ENCODE assay signal across 7 cellular contexts in the genomic region with DNA sequence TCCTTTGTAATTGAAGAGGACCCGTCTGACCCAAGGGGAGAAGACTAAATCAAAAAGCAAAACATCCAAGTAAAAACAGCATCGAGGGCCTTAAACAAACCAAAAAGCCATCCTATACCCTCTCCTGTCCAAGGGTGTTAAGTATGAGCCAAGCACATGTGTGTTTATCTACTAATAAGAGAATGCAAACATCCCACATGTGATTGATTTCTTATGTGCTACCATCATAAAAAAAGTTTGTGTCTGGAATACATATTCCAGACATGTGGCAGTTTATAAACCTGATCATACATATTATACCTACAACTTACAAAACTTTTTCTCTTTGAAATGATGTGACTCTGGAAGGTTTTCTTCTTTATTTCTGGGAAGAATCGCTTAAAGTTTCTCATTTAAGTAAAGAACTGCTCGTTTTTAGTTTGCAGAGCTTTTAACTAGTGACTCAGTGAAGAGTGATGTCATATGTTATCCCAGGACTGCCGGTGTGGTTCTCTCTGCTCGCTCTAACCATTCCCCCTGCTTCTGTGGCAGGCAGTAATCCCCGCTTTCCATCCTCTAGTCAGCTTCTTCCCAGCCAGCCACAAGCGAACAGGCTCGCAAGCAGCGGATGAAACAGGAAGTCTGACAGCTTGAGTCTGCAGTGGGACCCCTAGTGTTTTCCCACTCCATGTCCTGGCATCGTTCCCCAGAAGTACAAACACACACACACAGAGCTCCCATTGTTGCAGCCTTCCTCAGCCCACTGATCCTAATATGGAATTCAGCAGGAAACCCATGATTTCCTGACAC. TPM values are rescaled to one million over a fixed set of nuclear protein-coding genes. Genes with fewer than 3 reads are reported as not detected.
DNase-seq lines count a peak whose midpoint lies in the region; ATAC-seq and TF ChIP-seq lines count a peak whose summit lies in the region.

No MANE protein-coding gene starts in this region.

- H3K27me3 ChIP-seq in esophagus muscularis mucosa, result no peaks in the 10 kb centered on the region
- H3K27me3 ChIP-seq in vagina, result no peaks in the 10 kb centered on the region

- H3K4me3 ChIP-seq in esophagus muscularis mucosa, result peak overlapping the region; percentile 57 to 69 (median 62)
- no peak overlapping the region for H3K4me3 ChIP-seq in mucosa of descending colon
- peak overlapping the region; percentile 46 to 51 for H3K4me3 ChIP-seq in vagina

- H3K36me3 ChIP-seq in esophagus muscularis mucosa (no peaks in the 10 kb centered on the region), mucosa of descending colon (ENCODE audit: low read depth) (no peaks in the 10 kb centered on the region), vagina (no peaks in the 10 kb centered on the region)

- peaks cover 0 to 30% (median 29%) of the 10 kb centered on the region in 4 donors for H3K4me1 ChIP-seq in esophagus muscularis mucosa
- H3K4me1 ChIP-seq in mucosa of descending colon (ENCODE audit: low read depth), result no peaks in the 10 kb centered on the region
- H3K4me1 ChIP-seq in vagina, result peaks cover 7% of the 10 kb centered on the region

- peak overlapping the region; percentile 85 to 91 (median 88) for H3K27ac ChIP-seq in esophagus muscularis mucosa (replicated peaks in 1 of 4)
- peak overlapping the region; percentile 87 for H3K27ac ChIP-seq in vagina

- POLR2A ChIA-PET in activated CD8-positive, alpha-beta T cell treated with anti-CD3 and anti-CD28 coated beads, Interleukin-2, amount 10 ng/mL, durations not matched to agents 7 days and 5 days (lab: Charles Lee), result no interaction called here

- intact Hi-C loops in esophagus muscularis mucosa (cut with DNase I) (no loop called here), mucosa of descending colon (cut with DNase I, micrococcal nuclease) (no loop called here), vagina (cut with DNase I) (no loop called here)

- DNase-seq in HT1080 (ENCODE audit: low read depth) (peak; percentile 99), esophagus muscularis mucosa (ENCODE audit: extremely low spot score) (peak; percentile 93), mucosa of descending colon (peak; percentile 34 to 58 (median 52)), vagina (ENCODE audit: extremely low spot score in 2 of 2) (peak in 1 of 2 donors; percentile 95)
- no peak for DNase-seq in activated effector memory CD4-positive, alpha-beta T cell treated with Interleukin-2 at 50 U/mL for 16 hours
- DNase-seq in activated CD8-positive, alpha-beta T cell treated with anti-CD3 and anti-CD28 coated beads, Interleukin-2, amount 10 ng/mL, durations not matched to agents 7 days and 5 days, result no peak

- no peaks in the 10 kb centered on the region for H3K36me3 Mint-ChIP-seq in activated CD8-positive, alpha-beta T cell treated with anti-CD3 and anti-CD28 coated beads, Interleukin-2, amount 10 ng/mL, durations not matched to agents 7 days and 5 days (ENCODE audit: low read depth)

- ATAC-seq in mucosa of descending colon, result peak; percentile 73
- ATAC-seq in activated CD8-positive, alpha-beta T cell treated with anti-CD3 and anti-CD28 coated beads, Interleukin-2, amount 10 ng/mL, durations not matched to agents 7 days and 5 days, result no peak

- no peaks in the 10 kb centered on the region for H3K27me3 Mint-ChIP-seq in activated CD8-positive, alpha-beta T cell treated with anti-CD3 and anti-CD28 coated beads, Interleukin-2, amount 10 ng/mL, durations not matched to agents 7 days and 5 days (ENCODE audit: low read depth)

- no peak overlapping the region for H3K4me3 Mint-ChIP-seq in activated CD8-positive, alpha-beta T cell treated with anti-CD3 and anti-CD28 coated beads, Interleukin-2, amount 10 ng/mL, durations not matched to agents 7 days and 5 days

- no peaks in the 10 kb centered on the region for H3K9me3 Mint-ChIP-seq in activated CD8-positive, alpha-beta T cell treated with anti-CD3 and anti-CD28 coated beads, Interleukin-2, amount 10 ng/mL, durations not matched to agents 7 days and 5 days (ENCODE audit: insufficient read depth)

- H3K9me3 ChIP-seq in esophagus muscularis mucosa (no peaks in the 10 kb centered on the region), mucosa of descending colon (no peaks in the 10 kb centered on the region), vagina (no peaks in the 10 kb centered on the region)

- no peak for TF ChIP-seq POLR2A in esophagus muscularis mucosa (IDR thresholded peaks at IDR 0.05; ENCODE audit: low read depth)
- TF ChIP-seq POLR2A in vagina (IDR thresholded peaks at IDR 0.05), result peak in 1 of 2 donors; percentile 41

- H3K4me1 Mint-ChIP-seq in activated CD8-positive, alpha-beta T cell treated with anti-CD3 and anti-CD28 coated beads, Interleukin-2, amount 10 ng/mL, durations not matched to agents 7 days and 5 days (ENCODE audit: low read depth), result no peaks in the 10 kb centered on the region

- no peak overlapping the region for H3K27ac Mint-ChIP-seq in activated CD8-positive, alpha-beta T cell treated with anti-CD3 and anti-CD28 coated beads, Interleukin-2, amount 10 ng/mL, durations not matched to agents 7 days and 5 days

- CTCF ChIA-PET in activated CD8-positive, alpha-beta T cell treated with anti-CD3 and anti-CD28 coated beads, Interleukin-2, amount 10 ng/mL, durations not matched to agents 7 days and 5 days (lab: Charles Lee), result no interaction called here

- no peak for TF ChIP-seq EP300 in esophagus muscularis mucosa (IDR thresholded peaks at IDR 0.05)

- TF ChIP-seq CTCF in esophagus muscularis mucosa (IDR thresholded peaks at IDR 0.05) (peak in 2 of 3 experiments; percentile 14 to 22), mucosa of descending colon (IDR thresholded peaks at IDR 0.05) (no peak), vagina (IDR thresholded peaks at IDR 0.05) (peak in 1 of 3 experiments; percentile 7)

- 6% methylated on average over 11 of the region's 11 CpGs for WGBS in esophagus muscularis mucosa

TF ChIP-seq in PFSK-1, 5 proteins besides CTCF, POLR2A, EP300 and RAD21:
- no peak for TF ChIP-seq SIN3A (IDR thresholded peaks at IDR 0.05; ENCODE audit: borderline replicate concordance, insufficient read depth, low read length)
- peak; percentile 30 for TF ChIP-seq FOXP2 (optimal IDR thresholded peaks at IDR 0.05; ENCODE audit: borderline replicate concordance, extremely low read depth, extremely low read length, insufficient read depth)
- TF ChIP-seq POLR2AphosphoS5 (IDR thresholded peaks at IDR 0.05; ENCODE audit: low read depth, low read length), result no peak
- TF ChIP-seq, protein P1, sequence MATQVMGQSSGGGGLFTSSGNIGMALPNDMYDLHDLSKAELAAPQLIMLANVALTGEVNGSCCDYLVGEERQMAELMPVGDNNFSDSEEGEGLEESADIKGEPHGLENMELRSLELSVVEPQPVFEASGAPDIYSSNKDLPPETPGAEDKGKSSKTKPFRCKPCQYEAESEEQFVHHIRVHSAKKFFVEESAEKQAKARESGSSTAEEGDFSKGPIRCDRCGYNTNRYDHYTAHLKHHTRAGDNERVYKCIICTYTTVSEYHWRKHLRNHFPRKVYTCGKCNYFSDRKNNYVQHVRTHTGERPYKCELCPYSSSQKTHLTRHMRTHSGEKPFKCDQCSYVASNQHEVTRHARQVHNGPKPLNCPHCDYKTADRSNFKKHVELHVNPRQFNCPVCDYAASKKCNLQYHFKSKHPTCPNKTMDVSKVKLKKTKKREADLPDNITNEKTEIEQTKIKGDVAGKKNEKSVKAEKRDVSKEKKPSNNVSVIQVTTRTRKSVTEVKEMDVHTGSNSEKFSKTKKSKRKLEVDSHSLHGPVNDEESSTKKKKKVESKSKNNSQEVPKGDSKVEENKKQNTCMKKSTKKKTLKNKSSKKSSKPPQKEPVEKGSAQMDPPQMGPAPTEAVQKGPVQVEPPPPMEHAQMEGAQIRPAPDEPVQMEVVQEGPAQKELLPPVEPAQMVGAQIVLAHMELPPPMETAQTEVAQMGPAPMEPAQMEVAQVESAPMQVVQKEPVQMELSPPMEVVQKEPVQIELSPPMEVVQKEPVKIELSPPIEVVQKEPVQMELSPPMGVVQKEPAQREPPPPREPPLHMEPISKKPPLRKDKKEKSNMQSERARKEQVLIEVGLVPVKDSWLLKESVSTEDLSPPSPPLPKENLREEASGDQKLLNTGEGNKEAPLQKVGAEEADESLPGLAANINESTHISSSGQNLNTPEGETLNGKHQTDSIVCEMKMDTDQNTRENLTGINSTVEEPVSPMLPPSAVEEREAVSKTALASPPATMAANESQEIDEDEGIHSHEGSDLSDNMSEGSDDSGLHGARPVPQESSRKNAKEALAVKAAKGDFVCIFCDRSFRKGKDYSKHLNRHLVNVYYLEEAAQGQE (IDR thresholded peaks at IDR 0.05; ENCODE audit: insufficient read depth in 1 of 2, low read depth in 2 of 2, low read length in 2 of 2), result no peak
- no peak for TF ChIP-seq TAF1 (IDR thresholded peaks at IDR 0.05; ENCODE audit: borderline replicate concordance, insufficient read depth, low read length)

RNA-seq across cellular contexts. Expression of gene RHOJ, which starts 0.4 kb away (rescaled TPM):
- total RNA-seq in HT1080 (2014; rRNA removed; shearing (Covaris generic)), result 0.50 and 1.5 TPM in 2 replicates
- 2.6 and 5.2 TPM in 2 replicates for polyA plus RNA-seq in HT1080 (2015; cell fraction: cytosol; rRNA removed)
- 7.0 and 11.4 TPM in 2 replicates for polyA plus RNA-seq in HT1080 (2015; cell fraction: nucleus; rRNA removed)
- 0.09 TPM for polyA plus RNA-seq in PFSK-1 (2012; ENCODE audit: insufficient read length, low read depth)
- total RNA-seq in esophagus muscularis mucosa (10 to 100 TPM; 10.4 to 13.1 (median 11.6) TPM), mucosa of descending colon (10 to 100 TPM in 1 of 3 donors, 1 to 10 TPM in 2; 3.3 to 19.1 (median 6.4) TPM), vagina (10.8 TPM)
- not detected for total RNA-seq in activated CD8-positive, alpha-beta T cell treated with anti-CD3 and anti-CD28 coated beads, Interleukin-2, amount 10 ng/mL, durations not matched to agents 7 days and 5 days

Comparison
In these comparisons a context has a peak if more than half of its experiments do, and no peak if none do; other contexts are left out.
1. DNase-seq: peak in HT1080 (single experiment), esophagus muscularis mucosa (single experiment) and mucosa of descending colon (3 of 3); none in activated effector memory CD4-positive, alpha-beta T cell treated with Interleukin-2 at 50 U/mL for 16 hours (single experiment) and activated CD8-positive, alpha-beta T cell treated with anti-CD3 and anti-CD28 coated beads, Interleukin-2, amount 10 ng/mL, durations not matched to agents 7 days and 5 days (single experiment).